In the genomic region with DNA sequence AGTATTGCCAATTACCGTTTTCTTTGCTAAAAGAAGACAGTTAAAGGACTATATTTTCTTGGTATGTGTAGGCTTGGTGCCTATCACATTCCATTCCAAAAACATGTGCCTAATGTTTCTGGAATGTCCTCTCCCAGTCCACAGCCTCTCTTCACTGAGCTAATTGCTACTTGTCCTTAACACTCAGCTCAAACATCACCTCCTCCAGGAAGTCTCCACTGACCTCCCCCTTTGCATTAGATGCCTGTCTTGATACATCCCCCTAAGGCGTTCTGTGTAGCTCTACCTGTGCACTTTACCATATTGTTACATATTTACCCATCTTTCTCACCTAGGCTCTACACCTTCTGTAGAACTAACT, we compare ENCODE assay signal across 18 cellular contexts.
DNase-seq lines count a peak whose midpoint lies in the region; ATAC-seq, FAIRE-seq and TF ChIP-seq lines count a peak whose summit lies in the region.
"Had no signal": no experiment of that assay in that cellular context is flagged by ENCODE, and none has a peak within 500 bp of the region (broad histone marks: within the 10 kb centered on the region; RNA-seq: fewer than 3 reads in every experiment).

No MANE protein-coding gene starts in this region.

- no peak for DNase-seq in HTR-8/SVneo (ENCODE audit: insufficient read length, low spot score)
- DNase-seq in bronchial epithelial cell (ENCODE audit: low read depth), result peak; percentile 79
- peak; percentile 23 for DNase-seq in kidney glomerular epithelial cell (lab: John Stamatoyannopoulos, UW)
- no peak for DNase-seq in NCI-H1436 (lab: John Stamatoyannopoulos, UW)
- no peak for DNase-seq in DMS 273 (lab: John Stamatoyannopoulos, UW; ENCODE audit: unreplicated experiment)
- no peak for DNase-seq in natural killer cell treated with Interleukin-12 subunit alpha and Interleukin-12 subunit beta and Interleukin-15 and Interleukin-18, amount 100 ng/mL, for 72 hours (ENCODE audit: low spot score)
- DNase-seq: activated CD4-positive, alpha-beta T cell treated with anti-CD3 and anti-CD28 coated beads, Interleukin-2, amount 10 ng/mL, durations not matched to agents 7 days and 5 days; activated T-cell treated with anti-CD3 and anti-CD28 coated beads, Interleukin-2, amount 50 U/mL, for 4 hours; CD8-positive, alpha-beta memory T cell; cerebellar nuclear complex; glutamatergic neuron; NCI-H2227 treated with DMSO at 0.1 percent for 48 hours; nucleus accumbens; stimulated activated naive B cell treated with anti-CD40 and anti-IgM and Interleukin-4, amounts not matched to agents 10 μg/mL and 1 μg/mL and 100 μg/mL, for 72 hours had no signal

- H3K36me3 Mint-ChIP-seq in natural killer cell treated with Interleukin-12 subunit alpha and Interleukin-12 subunit beta and Interleukin-15 and Interleukin-18, amount 100 ng/mL, for 72 hours, result no peaks in the 10 kb centered on the region
- H3K36me3 Mint-ChIP-seq: CD8-positive, alpha-beta memory T cell; stimulated activated naive B cell treated with anti-CD40 and anti-IgM and Interleukin-4, amounts not matched to agents 10 μg/mL and 1 μg/mL and 100 μg/mL, for 72 hours had no signal

- H3K4me1 Mint-ChIP-seq in natural killer cell treated with Interleukin-12 subunit alpha and Interleukin-12 subunit beta and Interleukin-15 and Interleukin-18, amount 100 ng/mL, for 72 hours (ENCODE audit: low read depth in 2 of 2), result no peaks in the 10 kb centered on the region
- H3K4me1 Mint-ChIP-seq: activated CD4-positive, alpha-beta T cell treated with anti-CD3 and anti-CD28 coated beads, Interleukin-2, amount 10 ng/mL, durations not matched to agents 7 days and 5 days; CD8-positive, alpha-beta memory T cell; stimulated activated naive B cell treated with anti-CD40 and anti-IgM and Interleukin-4, amounts not matched to agents 10 μg/mL and 1 μg/mL and 100 μg/mL, for 72 hours had no signal

- H3K9me3 Mint-ChIP-seq in natural killer cell treated with Interleukin-12 subunit alpha and Interleukin-12 subunit beta and Interleukin-15 and Interleukin-18, amount 100 ng/mL, for 72 hours, result peaks cover 3% of the 10 kb centered on the region
- H3K9me3 Mint-ChIP-seq: activated CD4-positive, alpha-beta T cell treated with anti-CD3 and anti-CD28 coated beads, Interleukin-2, amount 10 ng/mL, durations not matched to agents 7 days and 5 days; activated T-cell treated with anti-CD3 and anti-CD28 coated beads, Interleukin-2, amount 50 U/mL, for 4 hours; stimulated activated naive B cell treated with anti-CD40 and anti-IgM and Interleukin-4, amounts not matched to agents 10 μg/mL and 1 μg/mL and 100 μg/mL, for 72 hours had no signal

- no peak for ATAC-seq in natural killer cell treated with Interleukin-12 subunit alpha and Interleukin-12 subunit beta and Interleukin-15 and Interleukin-18, amount 100 ng/mL, for 72 hours
- ATAC-seq in GM21576 (IDR thresholded peaks at IDR 0.05; ENCODE audit: unreplicated experiment), result no peak
- ATAC-seq: activated T-cell treated with anti-CD3 and anti-CD28 coated beads, Interleukin-2, amount 50 U/mL, for 4 hours; stimulated activated naive B cell treated with anti-CD40 and anti-IgM and Interleukin-4, amounts not matched to agents 10 μg/mL and 1 μg/mL and 100 μg/mL, for 72 hours had no signal

- H3K79me2 ChIP-seq in ACC112 (ENCODE audit: control insufficient read depth, insufficient read depth, low read length, unreplicated experiment), result no peaks in the 10 kb centered on the region

- H3K4me3 ChIP-seq in ACC112 (ENCODE audit: low read depth, low read length) (0 out of 2 replicates have a peak overlapping the region, but pooled peaks have one; percentile 13), bronchial epithelial cell (ENCODE audit: low read depth, low read length) (no peak overlapping the region)

- TF ChIP-seq CTCF in bronchial epithelial cell (IDR thresholded peaks at IDR 0.05; ENCODE audit: insufficient read depth, low read length, severe bottlenecking), result no peak

- no peaks in the 10 kb centered on the region for H3K27me3 ChIP-seq in ACC112 (ENCODE audit: insufficient read depth, low read length)
- no peaks in the 10 kb centered on the region for H3K27me3 ChIP-seq in bronchial epithelial cell (ENCODE audit: control insufficient read depth, insufficient read depth, low read length)

- H3K36me3 ChIP-seq in ACC112 (ENCODE audit: insufficient read depth, low read length) (no peaks in the 10 kb centered on the region), bronchial epithelial cell (ENCODE audit: control insufficient read depth, insufficient read depth, low read length) (no peaks in the 10 kb centered on the region)

- no peak overlapping the region for H3K27ac Mint-ChIP-seq in natural killer cell treated with Interleukin-12 subunit alpha and Interleukin-12 subunit beta and Interleukin-15 and Interleukin-18, amount 100 ng/mL, for 72 hours
- H3K27ac Mint-ChIP-seq: activated CD4-positive, alpha-beta T cell treated with anti-CD3 and anti-CD28 coated beads, Interleukin-2, amount 10 ng/mL, durations not matched to agents 7 days and 5 days; CD8-positive, alpha-beta memory T cell; stimulated activated naive B cell treated with anti-CD40 and anti-IgM and Interleukin-4, amounts not matched to agents 10 μg/mL and 1 μg/mL and 100 μg/mL, for 72 hours had no signal

- H3K4me1 ChIP-seq in ACC112 (ENCODE audit: control insufficient read depth, insufficient read depth, low read length, unreplicated experiment), result peaks cover 41% of the 10 kb centered on the region

- peak overlapping the region; percentile 66 for H3K27ac ChIP-seq in ACC112 (ENCODE audit: low read depth, low read length)

- H3K4me3 Mint-ChIP-seq in natural killer cell treated with Interleukin-12 subunit alpha and Interleukin-12 subunit beta and Interleukin-15 and Interleukin-18, amount 100 ng/mL, for 72 hours, result no peak overlapping the region
- H3K4me3 Mint-ChIP-seq: activated CD4-positive, alpha-beta T cell treated with anti-CD3 and anti-CD28 coated beads, Interleukin-2, amount 10 ng/mL, durations not matched to agents 7 days and 5 days; activated T-cell treated with anti-CD3 and anti-CD28 coated beads, Interleukin-2, amount 50 U/mL, for 4 hours; CD8-positive, alpha-beta memory T cell; stimulated activated naive B cell treated with anti-CD40 and anti-IgM and Interleukin-4, amounts not matched to agents 10 μg/mL and 1 μg/mL and 100 μg/mL, for 72 hours had no signal

- no peak overlapping the region for H2AFZ ChIP-seq in ACC112 (ENCODE audit: low read length, unreplicated experiment)

- FAIRE-seq in HTR-8/SVneo (lab: Jason Lieb, UNC) (peak; percentile 65), bronchial epithelial cell (lab: Jason Lieb, UNC) (peak; percentile 73)
- FAIRE-seq: A204.1, G401.6 had no signal

- peaks cover 5% of the 10 kb centered on the region in 2 donors for H3K27me3 Mint-ChIP-seq in natural killer cell treated with Interleukin-12 subunit alpha and Interleukin-12 subunit beta and Interleukin-15 and Interleukin-18, amount 100 ng/mL, for 72 hours
- H3K27me3 Mint-ChIP-seq: stimulated activated naive B cell treated with anti-CD40 and anti-IgM and Interleukin-4, amounts not matched to agents 10 μg/mL and 1 μg/mL and 100 μg/mL, for 72 hours had no signal

Comparison
In these comparisons a context has a peak if more than half of its experiments do, and no peak if none do; other contexts are left out.
1. DNase-seq: peak in bronchial epithelial cell (single experiment) and kidney glomerular epithelial cell (single experiment); none in HTR-8/SVneo (single experiment), NCI-H1436 (single experiment), DMS 273 (single experiment) and natural killer cell treated with Interleukin-12 subunit alpha and Interleukin-12 subunit beta and Interleukin-15 and Interleukin-18, amount 100 ng/mL, for 72 hours (single experiment).